In the genomic region with DNA sequence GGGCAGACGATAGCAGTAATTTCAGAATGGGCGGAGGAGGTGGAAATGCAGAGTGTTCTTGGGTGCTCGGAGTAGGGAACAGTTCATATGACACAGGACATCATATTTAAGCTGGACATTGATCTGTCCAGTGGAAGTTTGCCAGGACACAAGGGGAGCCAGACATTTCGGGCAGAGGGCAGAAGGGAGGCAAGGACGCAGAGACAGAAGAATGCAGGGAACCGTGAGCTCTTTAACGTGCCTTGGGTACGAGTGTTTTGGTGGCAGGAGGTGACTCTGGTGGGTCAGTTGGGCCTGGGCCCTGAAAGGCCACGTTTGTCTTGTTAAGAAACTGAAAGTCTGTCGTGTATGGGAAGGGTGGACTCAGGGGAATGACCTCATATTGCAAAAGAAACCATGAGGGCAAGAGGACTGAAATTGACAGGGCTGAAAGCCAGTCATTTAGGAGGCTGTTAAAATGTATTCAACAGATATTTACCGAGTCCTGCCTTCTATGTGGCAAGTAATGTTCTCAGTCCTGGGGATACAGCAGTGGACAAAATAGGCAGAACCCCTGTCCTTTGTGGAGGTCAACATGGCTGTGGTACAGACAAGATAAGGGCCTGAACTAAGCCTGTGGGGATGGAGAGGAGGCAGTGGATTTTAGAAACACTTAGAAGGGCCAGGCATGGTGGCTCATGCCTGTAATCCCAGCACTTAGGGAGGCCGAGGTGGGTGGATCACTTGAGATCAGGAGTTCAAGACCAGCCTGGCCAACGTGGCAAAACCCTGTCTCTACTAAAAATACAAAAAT, we compare ENCODE assay signal across 10 cellular contexts. TPM values are rescaled to one million over a fixed set of nuclear protein-coding genes. Genes with fewer than 3 reads are reported as not detected.
DNase-seq lines count a peak whose midpoint lies in the region; ATAC-seq and TF ChIP-seq lines count a peak whose summit lies in the region.
"Had no signal": no experiment of that assay in that cellular context is flagged by ENCODE, and none has a peak within 500 bp of the region (broad histone marks: within the 10 kb centered on the region; RNA-seq: fewer than 3 reads in every experiment).

No MANE protein-coding gene starts in this region.

- WGBS in lung, 2 donors: 62 to 78% methylated on average over 13 of the region's 13 CpGs

- H3K27ac ChIP-seq in lung (ENCODE audit: low read depth in 1 of 2, low read length in 1 of 2): peak overlapping the region; percentile 29 to 82
- peak overlapping the region; percentile 52 to 94 for H3K27ac ChIP-seq in uterus
- H3K27ac ChIP-seq: C4-2B had no signal

- no peak for TF ChIP-seq POLR2A in uterus (IDR thresholded peaks at IDR 0.05)

- TF ChIP-seq CTCF in lung (IDR thresholded peaks at IDR 0.05; ENCODE audit: control extremely low read depth, extremely low read depth): no peak
- no peak for TF ChIP-seq CTCF in uterus (IDR thresholded peaks at IDR 0.05)

- H3K9me3 ChIP-seq in lung (ENCODE audit: control insufficient read depth in 2 of 2, insufficient read depth in 1 of 2, low read length in 1 of 2): no peaks in the 10 kb centered on the region
- no peaks in the 10 kb centered on the region for H3K9me3 ChIP-seq in uterus

- DNase-seq in Right ventricle myocardium inferior (ENCODE audit: missing footprints) (no peak), cardiac septum (ENCODE audit: low spot score) (no peak), cerebellar cortex (ENCODE audit: low spot score) (peak; percentile 23), lung (ENCODE audit: low spot score) (no peak), uterus (no peak), head of caudate nucleus (no peak)
- DNase-seq: GOT3 had no signal

- H3K4me1 ChIP-seq in lung (ENCODE audit: control insufficient read depth in 2 of 2, insufficient read depth in 2 of 2, low read length in 2 of 2) (peaks cover 2 to 13% of the 10 kb centered on the region in 2 donors), uterus (no peaks in the 10 kb centered on the region)

- peaks cover 0 to 1% of the 10 kb centered on the region in 2 donors for H3K36me3 ChIP-seq in lung (ENCODE audit: control insufficient read depth in 2 of 2, insufficient read depth in 2 of 2, low read length in 2 of 2)
- no peaks in the 10 kb centered on the region for H3K36me3 ChIP-seq in uterus

- no peaks in the 10 kb centered on the region for H3K27me3 ChIP-seq in lung (ENCODE audit: control insufficient read depth, insufficient read depth)
- H3K27me3 ChIP-seq in uterus: no peaks in the 10 kb centered on the region

- ATAC-seq in Right ventricle myocardium inferior (peak; percentile 32), lung (ENCODE audit: insufficient read depth, low FRiP score) (no peak), HG03095 (IDR thresholded peaks at IDR 0.05; ENCODE audit: unreplicated experiment) (no peak), GM19452 (IDR thresholded peaks at IDR 0.05; ENCODE audit: unreplicated experiment) (no peak)

- intact Hi-C loops in Right ventricle myocardium inferior (cut with DNase I): loop anchor here (5.0 to 10.0 kb wide), 2 partner anchors 195 to 837 kb away; no protein-coding TSS in a partner anchor
- intact Hi-C loops in cardiac septum (cut with DNase I): no loop called here
- intact Hi-C loops in uterus (cut with DNase I; ENCODE audit: low total_unique reads): no loop called here
- intact Hi-C loops in head of caudate nucleus (cut with DNase I): no loop called here

- H3K4me3 ChIP-seq in lung (no peak overlapping the region), uterus (peak overlapping the region in 1 of 2 donors; percentile 13)

RNA-seq across cellular contexts. Expression of gene OPTN, which starts 2.2 kb away (rescaled TPM):
- total RNA-seq in Right ventricle myocardium inferior (146 TPM), cardiac septum (126 TPM), lung (10 to 100 TPM; 41.2 to 45.6 TPM), uterus (10 to 100 TPM; 28.3 to 68.3 (median 38.1) TPM)
- 10 to 100 TPM; 23.0 to 34.3 TPM for polyA plus RNA-seq in lung

RNA-seq across cellular contexts. Expression of gene MCM10, which starts 59.2 kb away (rescaled TPM):
- total RNA-seq in Right ventricle myocardium inferior: 0.62 TPM
- total RNA-seq in cardiac septum: 0.22 TPM
- total RNA-seq in lung: 1 to 10 TPM; 1.5 to 1.8 TPM
- polyA plus RNA-seq in lung: under 1 TPM; 0.54 to 0.59 TPM
- total RNA-seq in uterus: 10 to 100 TPM in 1 of 4 donors, not detected in 3; 14.1 TPM
